In genomic region chr11:3014943-3015342, GRCh38 we compare ENCODE assay signal across 17 cellular contexts. TPM values are rescaled to one million over a fixed set of nuclear protein-coding genes. Genes with fewer than 3 reads are reported as not detected.
DNase-seq lines count a peak whose midpoint lies in the region; ATAC-seq and FAIRE-seq lines count a peak whose summit lies in the region.
"Had no signal": no experiment of that assay in that cellular context is flagged by ENCODE, and none has a peak within 500 bp of the region (broad histone marks: within the 10 kb centered on the region; RNA-seq: fewer than 3 reads in every experiment).

No MANE protein-coding gene starts in this region.

- H3K9me3 Mint-ChIP-seq in activated T-cell treated with anti-CD3 and anti-CD28 coated beads, Interleukin-2, amount 50 U/mL, for 72 hours = no peaks in the 10 kb centered on the region
- H3K9me3 Mint-ChIP-seq in T-cell = no peaks in the 10 kb centered on the region
- H3K9me3 Mint-ChIP-seq in central memory CD8-positive, alpha-beta T cell = no peaks in the 10 kb centered on the region

- H3K27me3 Mint-ChIP-seq in activated T-cell treated with anti-CD3 and anti-CD28 coated beads, Interleukin-2, amount 50 U/mL, for 72 hours (ENCODE audit: low read depth) = no peaks in the 10 kb centered on the region
- H3K27me3 Mint-ChIP-seq in T-cell = no peaks in the 10 kb centered on the region
- no peaks in the 10 kb centered on the region for H3K27me3 Mint-ChIP-seq in central memory CD8-positive, alpha-beta T cell

- peaks cover 53% of the 10 kb centered on the region for H3K4me1 Mint-ChIP-seq in activated T-cell treated with anti-CD3 and anti-CD28 coated beads, Interleukin-2, amount 50 U/mL, for 72 hours (ENCODE audit: low read depth)
- peaks cover 42 to 81% (median 57%) of the 10 kb centered on the region in 3 donors for H3K4me1 Mint-ChIP-seq in T-cell
- peaks cover 22% of the 10 kb centered on the region for H3K4me1 Mint-ChIP-seq in central memory CD8-positive, alpha-beta T cell

- no peaks in the 10 kb centered on the region for H3K27me3 ChIP-seq in small intestine (ENCODE audit: control insufficient read depth in 2 of 2, insufficient read depth in 2 of 2, low read length in 2 of 2)
- H3K27me3 ChIP-seq: tibial artery had no signal

- H3K27ac ChIP-seq in small intestine (ENCODE audit: low read depth in 1 of 2, low read length in 1 of 2) = peak overlapping the region; percentile 13 to 26
- H3K27ac ChIP-seq in caudate nucleus (ENCODE audit: low read depth, low read length) = no peak overlapping the region
- H3K27ac ChIP-seq: tibial artery had no signal

- CTCF ChIA-PET in T-cell (lab: Charles Lee) = interaction anchor here (0.7 to 2.5 kb wide), 13 partner anchors 9 to 77 kb away, joined by 3 to 20 read pairs (median 3); partner anchors contain the start of gene NAP1L4 (in 1 of the 2)

- H3K9me3 ChIP-seq in small intestine (ENCODE audit: control insufficient read depth, low read depth) = no peaks in the 10 kb centered on the region
- H3K9me3 ChIP-seq: tibial artery had no signal

- no peak for DNase-seq in activated T-cell treated with anti-CD3 and anti-CD28 coated beads, Interleukin-2, amount 50 U/mL, for 72 hours
- DNase-seq in activated T-cell treated with anti-CD3 and anti-CD28 coated beads, Interleukin-2, amount 50 U/mL, for 1 hour = no peak
- DNase-seq in T-cell (peak in 3 of 34 experiments; percentile 15 to 25 (median 20)), small intestine (no peak), caudate nucleus (lab: John Stamatoyannopoulos, UW) (no peak), middle frontal gyrus (ENCODE audit: extremely low spot score, low spot score) (no peak), SK-N-DZ (ENCODE audit: low spot score) (no peak)
- DNase-seq in central memory CD8-positive, alpha-beta T cell (ENCODE audit: low spot score in 2 of 2) = no peak
- DNase-seq: NCI-H1694 treated with DMSO at 0.1 percent for 48 hours, NCI-H69, Right ventricle myocardium superior, tibial artery had no signal

- H3K4me3 ChIP-seq in small intestine (ENCODE audit: low read depth in 1 of 2, low read length in 2 of 2) = no peak overlapping the region
- H3K4me3 ChIP-seq: GM12878, K562, tibial artery had no signal

- H3K36me3 ChIP-seq in small intestine (ENCODE audit: control insufficient read depth in 2 of 2, insufficient read depth in 2 of 2, low read length in 2 of 2) = peaks cover 24 to 40% of the 10 kb centered on the region in 2 donors

- peak overlapping the region; percentile 93 for H3K27ac Mint-ChIP-seq in activated T-cell treated with anti-CD3 and anti-CD28 coated beads, Interleukin-2, amount 50 U/mL, for 72 hours
- peak overlapping the region; percentile 94 to 96 for H3K27ac Mint-ChIP-seq in T-cell
- peak overlapping the region; percentile 46 for H3K27ac Mint-ChIP-seq in central memory CD8-positive, alpha-beta T cell (ENCODE audit: low read depth)

- 64 to 70% (median 65%) methylated on average over 4 of the region's 4 CpGs for WGBS in small intestine, 3 donors

- POLR2A ChIA-PET in T-cell (lab: Charles Lee) = interaction anchor here (0.6 to 1.3 kb wide), 6 partner anchors 23 to 82 kb away, joined by 3 to 16 read pairs (median 3); partner anchors contain the start of gene NAP1L4 (in 2 of the 2)

- peaks cover 9 to 33% of the 10 kb centered on the region in 2 donors for H3K36me3 Mint-ChIP-seq in activated T-cell treated with anti-CD3 and anti-CD28 coated beads, Interleukin-2, amount 50 U/mL, for 72 hours (ENCODE audit: insufficient read depth in 2 of 2)
- H3K36me3 Mint-ChIP-seq in T-cell = peaks cover 41% of the 10 kb centered on the region
- H3K36me3 Mint-ChIP-seq in central memory CD8-positive, alpha-beta T cell (ENCODE audit: insufficient read depth) = peaks cover 37% of the 10 kb centered on the region

- FAIRE-seq in small intestine (lab: Jason Lieb, UNC) = no peak
- FAIRE-seq: astrocyte, GM12878, K562 had no signal

- peak overlapping the region; percentile 50 to 58 for H3K4me3 Mint-ChIP-seq in activated T-cell treated with anti-CD3 and anti-CD28 coated beads, Interleukin-2, amount 50 U/mL, for 72 hours
- H3K4me3 Mint-ChIP-seq in T-cell = peak overlapping the region; percentile 62 to 72 (median 63)
- peak overlapping the region; percentile 36 for H3K4me3 Mint-ChIP-seq in central memory CD8-positive, alpha-beta T cell

- no peak for ATAC-seq in activated T-cell treated with anti-CD3 and anti-CD28 coated beads, Interleukin-2, amount 50 U/mL, for 72 hours (replicated peaks in 1 of 2)
- ATAC-seq in T-cell (replicated peaks in 1 of 4) = peak in 1 of 4 experiments; percentile 15
- no peak for ATAC-seq in central memory CD8-positive, alpha-beta T cell (replicated peaks; ENCODE audit: extremely low read depth, poor library complexity, severe bottlenecking)
- ATAC-seq: GM12878, K562, left colon, sciatic nerve had no signal

- H3K4me1 ChIP-seq in small intestine (ENCODE audit: control insufficient read depth in 2 of 2, insufficient read depth in 1 of 2, low read depth in 1 of 2, low read length in 1 of 2) = no peaks in the 10 kb centered on the region
- H3K4me1 ChIP-seq: tibial artery had no signal

RNA-seq across cellular contexts. Expression of gene NAP1L4, which starts 22.8 kb away (rescaled TPM):
- total RNA-seq in activated T-cell treated with anti-CD3 and anti-CD28 coated beads, Interleukin-2, amount 50 U/mL, for 72 hours = 100 to 1,000 TPM; 421 to 504 TPM
- 100 to 1,000 TPM; 253 to 388 (median 299) TPM for total RNA-seq in T-cell
- 10 to 100 TPM; 75.1 to 85.0 (median 84.1) TPM for polyA plus RNA-seq in small intestine
- 173 and 181 TPM in 2 replicates for polyA plus RNA-seq in SK-N-DZ (2014; cell fraction: cytosol; rRNA removed)
- polyA plus RNA-seq in SK-N-DZ (2014; cell fraction: nucleus; rRNA removed) = 198 and 215 TPM in 2 replicates

RNA-seq across cellular contexts. Expression of gene CARS1, which starts 42.3 kb away (rescaled TPM):
- total RNA-seq in activated T-cell treated with anti-CD3 and anti-CD28 coated beads, Interleukin-2, amount 50 U/mL, for 72 hours = 100 to 1,000 TPM; 217 to 224 TPM
- 100 to 1,000 TPM in 3 of 5 donors, 10 to 100 TPM in 2; 45.3 to 113 (median 109) TPM for total RNA-seq in T-cell
- 10 to 100 TPM; 41.9 to 69.8 (median 43.8) TPM for polyA plus RNA-seq in small intestine
- 41.4 and 43.6 TPM in 2 replicates for polyA plus RNA-seq in SK-N-DZ (2014; cell fraction: cytosol; rRNA removed)
- 103 and 108 TPM in 2 replicates for polyA plus RNA-seq in SK-N-DZ (2014; cell fraction: nucleus; rRNA removed)
